Comparison of ENCODE assay signal across 1 cellular context in genomic region chr2:236167297-236168109, GRCh38.
A peak's percentile ranks its signal among the peaks of the same experiment; 100 is the strongest.
TF ChIP-seq lines count a peak whose summit lies in the region.

No MANE protein-coding gene starts in this region.

TF ChIP-seq in HepG2, 621 proteins besides CTCF, POLR2A, EP300 and RAD21 (continued from another document):
- TF ChIP-seq, protein P1, sequence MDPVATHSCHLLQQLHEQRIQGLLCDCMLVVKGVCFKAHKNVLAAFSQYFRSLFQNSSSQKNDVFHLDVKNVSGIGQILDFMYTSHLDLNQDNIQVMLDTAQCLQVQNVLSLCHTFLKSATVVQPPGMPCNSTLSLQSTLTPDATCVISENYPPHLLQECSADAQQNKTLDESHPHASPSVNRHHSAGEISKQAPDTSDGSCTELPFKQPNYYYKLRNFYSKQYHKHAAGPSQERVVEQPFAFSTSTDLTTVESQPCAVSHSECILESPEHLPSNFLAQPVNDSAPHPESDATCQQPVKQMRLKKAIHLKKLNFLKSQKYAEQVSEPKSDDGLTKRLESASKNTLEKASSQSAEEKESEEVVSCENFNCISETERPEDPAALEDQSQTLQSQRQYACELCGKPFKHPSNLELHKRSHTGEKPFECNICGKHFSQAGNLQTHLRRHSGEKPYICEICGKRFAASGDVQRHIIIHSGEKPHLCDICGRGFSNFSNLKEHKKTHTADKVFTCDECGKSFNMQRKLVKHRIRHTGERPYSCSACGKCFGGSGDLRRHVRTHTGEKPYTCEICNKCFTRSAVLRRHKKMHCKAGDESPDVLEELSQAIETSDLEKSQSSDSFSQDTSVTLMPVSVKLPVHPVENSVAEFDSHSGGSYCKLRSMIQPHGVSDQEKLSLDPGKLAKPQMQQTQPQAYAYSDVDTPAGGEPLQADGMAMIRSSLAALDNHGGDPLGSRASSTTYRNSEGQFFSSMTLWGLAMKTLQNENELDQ (CRISPR knock-in tag; IDR thresholded peaks at IDR 0.05; ENCODE audit: borderline replicate concordance), result no peak
- TF ChIP-seq TP53 (CRISPR knock-in tag; conservative IDR thresholded peaks at IDR 0.05) (no peak), NBN (conservative IDR thresholded peaks at IDR 0.05) (no peak), ZNF639 (CRISPR knock-in tag; conservative IDR thresholded peaks at IDR 0.05) (no peak), SAP130 (CRISPR knock-in tag; IDR thresholded peaks at IDR 0.05; ENCODE audit: low read depth) (0 out of 2 replicates have a peak, but pooled peaks have one; percentile 17), ZNF766 (CRISPR knock-in tag; IDR thresholded peaks at IDR 0.05; ENCODE audit: borderline replicate concordance) (no peak), SNAPC5 (CRISPR knock-in tag; IDR thresholded peaks at IDR 0.05; ENCODE audit: borderline replicate concordance) (0 out of 2 replicates have a peak, but pooled peaks have one; percentile 30), ZNF775 (CRISPR knock-in tag; IDR thresholded peaks at IDR 0.05; ENCODE audit: borderline replicate concordance) (no peak), ZIK1 (CRISPR knock-in tag; IDR thresholded peaks at IDR 0.05; ENCODE audit: borderline replicate concordance, low read depth) (no peak), ONECUT2 (CRISPR knock-in tag; IDR thresholded peaks at IDR 0.05) (no peak), ZNF615 (CRISPR knock-in tag; IDR thresholded peaks at IDR 0.05; ENCODE audit: borderline replicate concordance) (no peak), SALL1 (CRISPR knock-in tag; IDR thresholded peaks at IDR 0.05) (peak; percentile 61; the same call in 1 of the 2 replicates), JUNB (CRISPR knock-in tag; IDR thresholded peaks at IDR 0.05; ENCODE audit: borderline replicate concordance) (no peak), SNAPC2 (CRISPR knock-in tag; IDR thresholded peaks at IDR 0.05) (no peak), CENPX (CRISPR knock-in tag; IDR thresholded peaks at IDR 0.05) (no peak), NFIB (CRISPR knock-in tag; IDR thresholded peaks at IDR 0.05; ENCODE audit: borderline replicate concordance) (no peak), ZBTB39 (CRISPR knock-in tag; IDR thresholded peaks at IDR 0.05) (no peak), ZNF17 (CRISPR knock-in tag; IDR thresholded peaks at IDR 0.05) (no peak), CBX5 (CRISPR knock-in tag; IDR thresholded peaks at IDR 0.05; ENCODE audit: borderline replicate concordance) (no peak), ZNF446 (CRISPR knock-in tag; IDR thresholded peaks at IDR 0.05) (no peak), ZNF543 (CRISPR knock-in tag; IDR thresholded peaks at IDR 0.05) (no peak), NFATC3 (CRISPR knock-in tag; IDR thresholded peaks at IDR 0.05) (no peak), PAX8 (CRISPR knock-in tag; IDR thresholded peaks at IDR 0.05; ENCODE audit: borderline replicate concordance) (peak; percentile 81; the same call in 1 of the 2 replicates), ZFP36L1 (CRISPR knock-in tag; IDR thresholded peaks at IDR 0.05) (no peak)
- TF ChIP-seq, protein P2, sequence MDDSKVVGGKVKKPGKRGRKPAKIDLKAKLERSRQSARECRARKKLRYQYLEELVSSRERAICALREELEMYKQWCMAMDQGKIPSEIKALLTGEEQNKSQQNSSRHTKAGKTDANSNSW (CRISPR knock-in tag; IDR thresholded peaks at IDR 0.05; ENCODE audit: borderline replicate concordance), result 0 out of 2 replicates have a peak, but pooled peaks have one; percentile 21
- TF ChIP-seq, protein P3, sequence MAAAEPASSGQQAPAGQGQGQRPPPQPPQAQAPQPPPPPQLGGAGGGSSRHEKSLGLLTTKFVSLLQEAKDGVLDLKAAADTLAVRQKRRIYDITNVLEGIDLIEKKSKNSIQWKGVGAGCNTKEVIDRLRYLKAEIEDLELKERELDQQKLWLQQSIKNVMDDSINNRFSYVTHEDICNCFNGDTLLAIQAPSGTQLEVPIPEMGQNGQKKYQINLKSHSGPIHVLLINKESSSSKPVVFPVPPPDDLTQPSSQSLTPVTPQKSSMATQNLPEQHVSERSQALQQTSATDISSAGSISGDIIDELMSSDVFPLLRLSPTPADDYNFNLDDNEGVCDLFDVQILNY (CRISPR knock-in tag; conservative IDR thresholded peaks at IDR 0.05), result no peak
TF ChIP-seq in HepG2: peak in this region for 86.
